1 cellular context compared by ENCODE assay signal in the genomic region with DNA sequence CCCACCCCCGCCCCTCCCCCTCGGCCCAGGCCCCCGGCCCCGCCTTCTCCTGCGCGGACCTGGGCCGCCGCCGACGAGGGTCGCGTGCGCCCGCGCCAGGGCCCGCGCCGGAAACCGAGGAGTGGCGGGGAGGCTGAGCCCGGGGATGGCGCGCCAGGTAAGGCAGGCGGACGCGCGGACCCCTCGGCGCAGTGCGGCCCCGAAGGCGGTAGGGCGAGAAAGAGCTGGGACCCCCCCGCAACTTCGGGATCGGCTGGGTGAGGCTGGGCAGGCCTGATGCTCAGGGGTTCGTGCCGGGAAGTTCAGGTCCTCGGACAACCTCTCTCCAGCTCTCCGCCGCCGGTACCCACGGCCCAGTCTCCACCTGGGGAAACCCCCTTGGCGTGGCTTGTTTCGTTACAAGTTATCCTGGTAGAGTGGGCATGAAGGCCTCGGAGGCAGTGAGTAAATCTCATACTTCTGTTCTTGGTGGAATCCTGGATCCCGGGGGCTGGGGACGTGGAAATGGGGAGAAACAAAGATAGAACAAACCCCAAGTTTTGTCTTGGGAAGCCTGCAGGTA.
TF ChIP-seq lines count a peak whose summit lies in the region.

No MANE protein-coding gene starts in this region.

TF ChIP-seq in K562, 482 proteins besides CTCF, POLR2A, EP300 and RAD21 (continued from another document and continues in another):
- TF ChIP-seq, protein P1, sequence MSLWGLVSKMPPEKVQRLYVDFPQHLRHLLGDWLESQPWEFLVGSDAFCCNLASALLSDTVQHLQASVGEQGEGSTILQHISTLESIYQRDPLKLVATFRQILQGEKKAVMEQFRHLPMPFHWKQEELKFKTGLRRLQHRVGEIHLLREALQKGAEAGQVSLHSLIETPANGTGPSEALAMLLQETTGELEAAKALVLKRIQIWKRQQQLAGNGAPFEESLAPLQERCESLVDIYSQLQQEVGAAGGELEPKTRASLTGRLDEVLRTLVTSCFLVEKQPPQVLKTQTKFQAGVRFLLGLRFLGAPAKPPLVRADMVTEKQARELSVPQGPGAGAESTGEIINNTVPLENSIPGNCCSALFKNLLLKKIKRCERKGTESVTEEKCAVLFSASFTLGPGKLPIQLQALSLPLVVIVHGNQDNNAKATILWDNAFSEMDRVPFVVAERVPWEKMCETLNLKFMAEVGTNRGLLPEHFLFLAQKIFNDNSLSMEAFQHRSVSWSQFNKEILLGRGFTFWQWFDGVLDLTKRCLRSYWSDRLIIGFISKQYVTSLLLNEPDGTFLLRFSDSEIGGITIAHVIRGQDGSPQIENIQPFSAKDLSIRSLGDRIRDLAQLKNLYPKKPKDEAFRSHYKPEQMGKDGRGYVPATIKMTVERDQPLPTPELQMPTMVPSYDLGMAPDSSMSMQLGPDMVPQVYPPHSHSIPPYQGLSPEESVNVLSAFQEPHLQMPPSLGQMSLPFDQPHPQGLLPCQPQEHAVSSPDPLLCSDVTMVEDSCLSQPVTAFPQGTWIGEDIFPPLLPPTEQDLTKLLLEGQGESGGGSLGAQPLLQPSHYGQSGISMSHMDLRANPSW (CRISPR knock-in tag; IDR thresholded peaks at IDR 0.05): 0 out of 2 replicates have a peak, but pooled peaks have one; percentile 52
- TF ChIP-seq NR2C2 (CRISPR knock-in tag; IDR thresholded peaks at IDR 0.05) (peak; percentile 42; the same call in 1 of the 2 replicates), NR2C2 (tag; IDR thresholded peaks at IDR 0.05) (no peak), JUN (IDR thresholded peaks at IDR 0.05; ENCODE audit: borderline replicate concordance, low read depth, low read length) (0 out of 2 replicates have a peak, but pooled peaks have one; percentile 7), JUN (CRISPR knock-in tag; IDR thresholded peaks at IDR 0.05; ENCODE audit: borderline replicate concordance) (0 out of 2 replicates have a peak, but pooled peaks have one; percentile 47), SIRT6 (IDR thresholded peaks at IDR 0.05; ENCODE audit: low read depth, low read length) (no peak), SAP30 (IDR thresholded peaks at IDR 0.05; ENCODE audit: borderline replicate concordance, insufficient read depth, low read depth, low read length, poor library complexity, severe bottlenecking) (peak; percentile 45), ZNF445 (CRISPR knock-in tag; IDR thresholded peaks at IDR 0.05; ENCODE audit: low read depth) (no peak), XRCC3 (IDR thresholded peaks at IDR 0.05) (no peak), ZFP1 (CRISPR knock-in tag; IDR thresholded peaks at IDR 0.05) (no peak), POLR2G (IDR thresholded peaks at IDR 0.05; ENCODE audit: low read depth, low read length) (peak; percentile 81), GABPA (tag; conservative IDR thresholded peaks at IDR 0.05; ENCODE audit: low read depth) (peak; percentile 81), SIN3B (IDR thresholded peaks at IDR 0.05; ENCODE audit: low read depth) (peak; percentile 67; the same call in 1 of the 2 replicates), FUS (optimal IDR thresholded peaks at IDR 0.05; ENCODE audit: low read depth, low read length) (no peak), MIER1 (IDR thresholded peaks at IDR 0.05; ENCODE audit: low read depth) (0 out of 2 replicates have a peak, but pooled peaks have one; percentile 33), CTBP1 (IDR thresholded peaks at IDR 0.05; ENCODE audit: borderline replicate concordance) (0 out of 2 replicates have a peak, but pooled peaks have one; percentile 35), ATF1 (CRISPR knock-in tag; IDR thresholded peaks at IDR 0.05) (peak; percentile 49; the same call in 1 of the 2 replicates), ATF1 (tag; IDR thresholded peaks at IDR 0.05) (no peak; the same call in 1 of the 2 replicates), CREM (IDR thresholded peaks at IDR 0.05; ENCODE audit: low read depth) (peak; percentile 93), YY1 (IDR thresholded peaks at IDR 0.05; ENCODE audit: borderline replicate concordance in 1 of 3, control insufficient read depth in 1 of 3, extremely low read depth in 1 of 3, insufficient read depth in 3 of 3, insufficient read length in 1 of 3, insufficient replicate concordance in 2 of 3, low read depth in 1 of 3, low read length in 2 of 3) (peak in 2 of 3 experiments; percentile 48 to 51), POU5F1 (IDR thresholded peaks at IDR 0.05; ENCODE audit: borderline replicate concordance, low read depth, low read length, partially characterized antibody) (no peak), ZNF740 (CRISPR knock-in tag; IDR thresholded peaks at IDR 0.05) (0 out of 2 replicates have a peak, but pooled peaks have one; percentile 8), ZNF740 (tag; IDR thresholded peaks at IDR 0.05) (no peak), ZNF778 (CRISPR knock-in tag; IDR thresholded peaks at IDR 0.05) (no peak), ZNF197 (CRISPR knock-in tag; IDR thresholded peaks at IDR 0.05; ENCODE audit: low read depth) (peak; percentile 74; the same call in 1 of the 2 replicates), ZNF384 (IDR thresholded peaks at IDR 0.05; ENCODE audit: low read depth, low read length) (no peak), ZNF639 (CRISPR knock-in tag; conservative IDR thresholded peaks at IDR 0.05 in 1 of 2, IDR thresholded peaks at IDR 0.05 in 1 of 2) (0 out of 4 replicates have a peak, but pooled peaks of 1 of the 2 experiments have one; percentile 14), RB1 (IDR thresholded peaks at IDR 0.05; ENCODE audit: low read depth) (no peak; the same call in 1 of the 2 replicates), CCNT2 (IDR thresholded peaks at IDR 0.05; ENCODE audit: borderline replicate concordance, extremely low read depth, insufficient read length, low read depth, low read length) (peak; percentile 12), DACH1 (IDR thresholded peaks at IDR 0.05; ENCODE audit: partially characterized antibody) (no peak), GATAD2B (IDR thresholded peaks at IDR 0.05; ENCODE audit: borderline replicate concordance) (0 out of 2 replicates have a peak, but pooled peaks have one; percentile 60), PPARD (CRISPR knock-in tag; IDR thresholded peaks at IDR 0.05) (no peak), ZC3H4 (CRISPR knock-in tag; IDR thresholded peaks at IDR 0.05; ENCODE audit: borderline replicate concordance) (peak; percentile 80; the same call in 1 of the 2 replicates), FOSL1 (tag; conservative IDR thresholded peaks at IDR 0.05) (peak; percentile 32; the same call in 1 of the 2 replicates), KAT7 (CRISPR knock-in tag; IDR thresholded peaks at IDR 0.05; ENCODE audit: borderline replicate concordance) (peak; percentile 50; the same call in 1 of the 2 replicates), CREB3 (tag; conservative IDR thresholded peaks at IDR 0.05; ENCODE audit: low read depth) (no peak), NFXL1 (CRISPR knock-in tag; IDR thresholded peaks at IDR 0.05) (no peak)
- TF ChIP-seq, protein P2, sequence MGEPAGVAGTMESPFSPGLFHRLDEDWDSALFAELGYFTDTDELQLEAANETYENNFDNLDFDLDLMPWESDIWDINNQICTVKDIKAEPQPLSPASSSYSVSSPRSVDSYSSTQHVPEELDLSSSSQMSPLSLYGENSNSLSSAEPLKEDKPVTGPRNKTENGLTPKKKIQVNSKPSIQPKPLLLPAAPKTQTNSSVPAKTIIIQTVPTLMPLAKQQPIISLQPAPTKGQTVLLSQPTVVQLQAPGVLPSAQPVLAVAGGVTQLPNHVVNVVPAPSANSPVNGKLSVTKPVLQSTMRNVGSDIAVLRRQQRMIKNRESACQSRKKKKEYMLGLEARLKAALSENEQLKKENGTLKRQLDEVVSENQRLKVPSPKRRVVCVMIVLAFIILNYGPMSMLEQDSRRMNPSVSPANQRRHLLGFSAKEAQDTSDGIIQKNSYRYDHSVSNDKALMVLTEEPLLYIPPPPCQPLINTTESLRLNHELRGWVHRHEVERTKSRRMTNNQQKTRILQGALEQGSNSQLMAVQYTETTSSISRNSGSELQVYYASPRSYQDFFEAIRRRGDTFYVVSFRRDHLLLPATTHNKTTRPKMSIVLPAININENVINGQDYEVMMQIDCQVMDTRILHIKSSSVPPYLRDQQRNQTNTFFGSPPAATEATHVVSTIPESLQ (CRISPR knock-in tag; IDR thresholded peaks at IDR 0.05): peak; percentile 74; the same call in 1 of the 2 replicates
- TF ChIP-seq, protein P3, sequence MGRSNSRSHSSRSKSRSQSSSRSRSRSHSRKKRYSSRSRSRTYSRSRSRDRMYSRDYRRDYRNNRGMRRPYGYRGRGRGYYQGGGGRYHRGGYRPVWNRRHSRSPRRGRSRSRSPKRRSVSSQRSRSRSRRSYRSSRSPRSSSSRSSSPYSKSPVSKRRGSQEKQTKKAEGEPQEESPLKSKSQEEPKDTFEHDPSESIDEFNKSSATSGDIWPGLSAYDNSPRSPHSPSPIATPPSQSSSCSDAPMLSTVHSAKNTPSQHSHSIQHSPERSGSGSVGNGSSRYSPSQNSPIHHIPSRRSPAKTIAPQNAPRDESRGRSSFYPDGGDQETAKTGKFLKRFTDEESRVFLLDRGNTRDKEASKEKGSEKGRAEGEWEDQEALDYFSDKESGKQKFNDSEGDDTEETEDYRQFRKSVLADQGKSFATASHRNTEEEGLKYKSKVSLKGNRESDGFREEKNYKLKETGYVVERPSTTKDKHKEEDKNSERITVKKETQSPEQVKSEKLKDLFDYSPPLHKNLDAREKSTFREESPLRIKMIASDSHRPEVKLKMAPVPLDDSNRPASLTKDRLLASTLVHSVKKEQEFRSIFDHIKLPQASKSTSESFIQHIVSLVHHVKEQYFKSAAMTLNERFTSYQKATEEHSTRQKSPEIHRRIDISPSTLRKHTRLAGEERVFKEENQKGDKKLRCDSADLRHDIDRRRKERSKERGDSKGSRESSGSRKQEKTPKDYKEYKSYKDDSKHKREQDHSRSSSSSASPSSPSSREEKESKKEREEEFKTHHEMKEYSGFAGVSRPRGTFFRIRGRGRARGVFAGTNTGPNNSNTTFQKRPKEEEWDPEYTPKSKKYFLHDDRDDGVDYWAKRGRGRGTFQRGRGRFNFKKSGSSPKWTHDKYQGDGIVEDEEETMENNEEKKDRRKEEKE (IDR thresholded peaks at IDR 0.05; ENCODE audit: borderline replicate concordance in 1 of 2, control insufficient read depth in 1 of 2, low read depth in 2 of 2, low read length in 1 of 2): no peak
- TF ChIP-seq, protein P4, sequence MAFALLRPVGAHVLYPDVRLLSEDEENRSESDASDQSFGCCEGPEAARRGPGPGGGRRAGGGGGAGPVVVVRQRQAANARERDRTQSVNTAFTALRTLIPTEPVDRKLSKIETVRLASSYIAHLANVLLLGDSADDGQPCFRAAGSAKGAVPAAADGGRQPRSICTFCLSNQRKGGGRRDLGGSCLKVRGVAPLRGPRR (CRISPR knock-in tag; IDR thresholded peaks at IDR 0.05): no peak
- TF ChIP-seq, protein P5, sequence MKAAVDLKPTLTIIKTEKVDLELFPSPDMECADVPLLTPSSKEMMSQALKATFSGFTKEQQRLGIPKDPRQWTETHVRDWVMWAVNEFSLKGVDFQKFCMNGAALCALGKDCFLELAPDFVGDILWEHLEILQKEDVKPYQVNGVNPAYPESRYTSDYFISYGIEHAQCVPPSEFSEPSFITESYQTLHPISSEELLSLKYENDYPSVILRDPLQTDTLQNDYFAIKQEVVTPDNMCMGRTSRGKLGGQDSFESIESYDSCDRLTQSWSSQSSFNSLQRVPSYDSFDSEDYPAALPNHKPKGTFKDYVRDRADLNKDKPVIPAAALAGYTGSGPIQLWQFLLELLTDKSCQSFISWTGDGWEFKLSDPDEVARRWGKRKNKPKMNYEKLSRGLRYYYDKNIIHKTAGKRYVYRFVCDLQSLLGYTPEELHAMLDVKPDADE (conservative IDR thresholded peaks at IDR 0.05; ENCODE audit: control insufficient read depth, low read depth, low read length): peak; percentile 83
- TF ChIP-seq, protein P6, sequence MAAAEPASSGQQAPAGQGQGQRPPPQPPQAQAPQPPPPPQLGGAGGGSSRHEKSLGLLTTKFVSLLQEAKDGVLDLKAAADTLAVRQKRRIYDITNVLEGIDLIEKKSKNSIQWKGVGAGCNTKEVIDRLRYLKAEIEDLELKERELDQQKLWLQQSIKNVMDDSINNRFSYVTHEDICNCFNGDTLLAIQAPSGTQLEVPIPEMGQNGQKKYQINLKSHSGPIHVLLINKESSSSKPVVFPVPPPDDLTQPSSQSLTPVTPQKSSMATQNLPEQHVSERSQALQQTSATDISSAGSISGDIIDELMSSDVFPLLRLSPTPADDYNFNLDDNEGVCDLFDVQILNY (CRISPR knock-in tag; IDR thresholded peaks at IDR 0.05): 0 out of 2 replicates have a peak, but pooled peaks have one; percentile 28
- TF ChIP-seq, protein P7, sequence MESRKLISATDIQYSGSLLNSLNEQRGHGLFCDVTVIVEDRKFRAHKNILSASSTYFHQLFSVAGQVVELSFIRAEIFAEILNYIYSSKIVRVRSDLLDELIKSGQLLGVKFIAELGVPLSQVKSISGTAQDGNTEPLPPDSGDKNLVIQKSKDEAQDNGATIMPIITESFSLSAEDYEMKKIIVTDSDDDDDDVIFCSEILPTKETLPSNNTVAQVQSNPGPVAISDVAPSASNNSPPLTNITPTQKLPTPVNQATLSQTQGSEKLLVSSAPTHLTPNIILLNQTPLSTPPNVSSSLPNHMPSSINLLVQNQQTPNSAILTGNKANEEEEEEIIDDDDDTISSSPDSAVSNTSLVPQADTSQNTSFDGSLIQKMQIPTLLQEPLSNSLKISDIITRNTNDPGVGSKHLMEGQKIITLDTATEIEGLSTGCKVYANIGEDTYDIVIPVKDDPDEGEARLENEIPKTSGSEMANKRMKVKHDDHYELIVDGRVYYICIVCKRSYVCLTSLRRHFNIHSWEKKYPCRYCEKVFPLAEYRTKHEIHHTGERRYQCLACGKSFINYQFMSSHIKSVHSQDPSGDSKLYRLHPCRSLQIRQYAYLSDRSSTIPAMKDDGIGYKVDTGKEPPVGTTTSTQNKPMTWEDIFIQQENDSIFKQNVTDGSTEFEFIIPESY (CRISPR knock-in tag; IDR thresholded peaks at IDR 0.05): no peak
